In the genomic region with DNA sequence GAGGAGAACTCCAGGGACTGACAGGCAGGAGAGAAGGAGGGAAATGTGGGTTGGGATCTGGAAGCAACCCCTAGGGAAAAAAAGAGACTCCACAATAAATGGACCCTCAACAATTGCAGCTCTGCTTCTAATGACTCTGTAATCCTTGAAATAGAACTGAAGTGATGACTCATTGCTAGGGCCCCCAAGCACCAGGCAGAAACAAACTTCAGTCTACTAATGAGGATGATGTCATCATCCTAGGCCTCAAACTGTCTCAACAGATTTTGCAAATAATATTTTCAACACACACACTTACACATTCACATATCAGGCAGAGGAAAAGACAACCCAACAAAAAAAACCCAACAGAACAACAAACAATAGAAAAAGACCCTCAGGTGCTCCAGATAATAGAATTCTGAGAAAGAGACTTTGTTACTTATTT, we compare ENCODE assay signal across 8 cellular contexts.
A peak's percentile ranks its signal among the peaks of the same experiment; 100 is the strongest.
DNase-seq lines count a peak whose midpoint lies in the region; ATAC-seq, FAIRE-seq and TF ChIP-seq lines count a peak whose summit lies in the region.

No MANE protein-coding gene starts in this region.

- DNase-seq in activated CD8-positive, alpha-beta memory T cell treated with anti-CD3 and anti-CD28 coated beads, Interleukin-2, amount 10 ng/mL, durations not matched to agents 7 days and 5 days = peak; percentile 52
- no peak for DNase-seq in activated CD8-positive, alpha-beta memory T cell treated with anti-CD3 and anti-CD28 coated beads, Interleukin-2, amount 50 U/mL, for 48 hours
- DNase-seq in RCC 7860 (ENCODE audit: low spot score) (peak; percentile 67), caudate nucleus (lab: John Stamatoyannopoulos, UW) (no peak), endothelial cell (ENCODE audit: low spot score) (no peak)
- DNase-seq in effector memory CD8-positive, alpha-beta T cell = no peak
- no peak for DNase-seq in stimulated activated effector memory CD8-positive, alpha-beta T cell treated with anti-CD3 and anti-CD28 coated beads, Interleukin-12 subunit alpha, Interleukin-12 subunit beta, amount 100 ng/mL, for 72 hours (ENCODE audit: low spot score in 2 of 2)

- H3K9me3 Mint-ChIP-seq in activated CD8-positive, alpha-beta memory T cell treated with anti-CD3 and anti-CD28 coated beads, Interleukin-2, amount 10 ng/mL, durations not matched to agents 7 days and 5 days (ENCODE audit: low read depth) = peaks cover 8% of the 10 kb centered on the region
- peaks cover 0 to 8% of the 10 kb centered on the region in 2 donors for H3K9me3 Mint-ChIP-seq in effector memory CD8-positive, alpha-beta T cell
- peaks cover 3% of the 10 kb centered on the region for H3K9me3 Mint-ChIP-seq in stimulated activated effector memory CD8-positive, alpha-beta T cell treated with anti-CD3 and anti-CD28 coated beads, Interleukin-12 subunit alpha, Interleukin-12 subunit beta, amount 100 ng/mL, for 72 hours
- H3K9me3 Mint-ChIP-seq in endothelial cell (ENCODE audit: unreplicated experiment) = no peaks in the 10 kb centered on the region

- CTCF ChIA-PET in activated CD8-positive, alpha-beta memory T cell treated with anti-CD3 and anti-CD28 coated beads, Interleukin-2, amount 10 ng/mL, durations not matched to agents 7 days and 5 days (lab: Charles Lee) = no interaction called here

- peak overlapping the region; percentile 87 for H3K27ac Mint-ChIP-seq in activated CD8-positive, alpha-beta memory T cell treated with anti-CD3 and anti-CD28 coated beads, Interleukin-2, amount 10 ng/mL, durations not matched to agents 7 days and 5 days
- H3K27ac Mint-ChIP-seq in effector memory CD8-positive, alpha-beta T cell = peak overlapping the region; percentile 18 to 81
- H3K27ac Mint-ChIP-seq in stimulated activated effector memory CD8-positive, alpha-beta T cell treated with anti-CD3 and anti-CD28 coated beads, Interleukin-12 subunit alpha, Interleukin-12 subunit beta, amount 100 ng/mL, for 72 hours = no peak overlapping the region
- no peak overlapping the region for H3K27ac Mint-ChIP-seq in endothelial cell (ENCODE audit: unreplicated experiment)

- H3K27ac ChIP-seq in caudate nucleus (ENCODE audit: low read depth, low read length) = no peak overlapping the region

- H3K36me3 Mint-ChIP-seq in activated CD8-positive, alpha-beta memory T cell treated with anti-CD3 and anti-CD28 coated beads, Interleukin-2, amount 10 ng/mL, durations not matched to agents 7 days and 5 days = peaks cover 27% of the 10 kb centered on the region
- peaks cover 15% of the 10 kb centered on the region for H3K36me3 Mint-ChIP-seq in effector memory CD8-positive, alpha-beta T cell (ENCODE audit: insufficient read depth)
- no peaks in the 10 kb centered on the region for H3K36me3 Mint-ChIP-seq in stimulated activated effector memory CD8-positive, alpha-beta T cell treated with anti-CD3 and anti-CD28 coated beads, Interleukin-12 subunit alpha, Interleukin-12 subunit beta, amount 100 ng/mL, for 72 hours
- H3K36me3 Mint-ChIP-seq in endothelial cell (ENCODE audit: low read depth, unreplicated experiment) = no peaks in the 10 kb centered on the region

- H3K4me1 Mint-ChIP-seq in activated CD8-positive, alpha-beta memory T cell treated with anti-CD3 and anti-CD28 coated beads, Interleukin-2, amount 10 ng/mL, durations not matched to agents 7 days and 5 days = peaks cover 61% of the 10 kb centered on the region
- H3K4me1 Mint-ChIP-seq in effector memory CD8-positive, alpha-beta T cell (ENCODE audit: low read depth in 2 of 2) = peaks cover 57 to 65% of the 10 kb centered on the region in 2 donors
- peaks cover 77% of the 10 kb centered on the region for H3K4me1 Mint-ChIP-seq in stimulated activated effector memory CD8-positive, alpha-beta T cell treated with anti-CD3 and anti-CD28 coated beads, Interleukin-12 subunit alpha, Interleukin-12 subunit beta, amount 100 ng/mL, for 72 hours
- peaks cover 6% of the 10 kb centered on the region for H3K4me1 Mint-ChIP-seq in endothelial cell (ENCODE audit: unreplicated experiment)

- no peak for TF ChIP-seq CTCF in endothelial cell (IDR thresholded peaks at IDR 0.05; ENCODE audit: unreplicated experiment)

- peaks cover 2% of the 10 kb centered on the region for H3K27me3 Mint-ChIP-seq in activated CD8-positive, alpha-beta memory T cell treated with anti-CD3 and anti-CD28 coated beads, Interleukin-2, amount 10 ng/mL, durations not matched to agents 7 days and 5 days
- H3K27me3 Mint-ChIP-seq in effector memory CD8-positive, alpha-beta T cell = no peaks in the 10 kb centered on the region
- H3K27me3 Mint-ChIP-seq in endothelial cell (ENCODE audit: unreplicated experiment) = peaks cover 7% of the 10 kb centered on the region

- peak; percentile 79 for FAIRE-seq in RCC 7860 (lab: Jason Lieb, UNC)

- no peak overlapping the region for H3K4me3 Mint-ChIP-seq in activated CD8-positive, alpha-beta memory T cell treated with anti-CD3 and anti-CD28 coated beads, Interleukin-2, amount 10 ng/mL, durations not matched to agents 7 days and 5 days
- H3K4me3 Mint-ChIP-seq in effector memory CD8-positive, alpha-beta T cell = peak overlapping the region in 1 of 2 donors; percentile 83
- H3K4me3 Mint-ChIP-seq in stimulated activated effector memory CD8-positive, alpha-beta T cell treated with anti-CD3 and anti-CD28 coated beads, Interleukin-12 subunit alpha, Interleukin-12 subunit beta, amount 100 ng/mL, for 72 hours = peak overlapping the region; percentile 7
- no peak overlapping the region for H3K4me3 Mint-ChIP-seq in endothelial cell (ENCODE audit: unreplicated experiment)

- peak; percentile 59 for ATAC-seq in activated CD8-positive, alpha-beta memory T cell treated with anti-CD3 and anti-CD28 coated beads, Interleukin-2, amount 10 ng/mL, durations not matched to agents 7 days and 5 days
- no peak for ATAC-seq in effector memory CD8-positive, alpha-beta T cell (replicated peaks)
- ATAC-seq in stimulated activated effector memory CD8-positive, alpha-beta T cell treated with anti-CD3 and anti-CD28 coated beads, Interleukin-12 subunit alpha, Interleukin-12 subunit beta, amount 100 ng/mL, for 72 hours = peak; percentile 79
- no peak for ATAC-seq in GM18909 (IDR thresholded peaks at IDR 0.05; ENCODE audit: poor library complexity, unreplicated experiment)

Comparison
In these comparisons a context has a peak if more than half of its experiments do, and no peak if none do; other contexts are left out.
1. DNase-seq: peak in activated CD8-positive, alpha-beta memory T cell treated with anti-CD3 and anti-CD28 coated beads, Interleukin-2, amount 10 ng/mL, durations not matched to agents 7 days and 5 days (single experiment) and RCC 7860 (single experiment); none in activated CD8-positive, alpha-beta memory T cell treated with anti-CD3 and anti-CD28 coated beads, Interleukin-2, amount 50 U/mL, for 48 hours (single experiment), effector memory CD8-positive, alpha-beta T cell (0 of 3), stimulated activated effector memory CD8-positive, alpha-beta T cell treated with anti-CD3 and anti-CD28 coated beads, Interleukin-12 subunit alpha, Interleukin-12 subunit beta, amount 100 ng/mL, for 72 hours (0 of 2), caudate nucleus (0 of 61) and endothelial cell (single experiment).
2. ATAC-seq: peak in activated CD8-positive, alpha-beta memory T cell treated with anti-CD3 and anti-CD28 coated beads, Interleukin-2, amount 10 ng/mL, durations not matched to agents 7 days and 5 days (single experiment) and stimulated activated effector memory CD8-positive, alpha-beta T cell treated with anti-CD3 and anti-CD28 coated beads, Interleukin-12 subunit alpha, Interleukin-12 subunit beta, amount 100 ng/mL, for 72 hours (single experiment); none in effector memory CD8-positive, alpha-beta T cell (single experiment) and GM18909 (single experiment).
3. H3K27ac Mint-ChIP-seq: peak in activated CD8-positive, alpha-beta memory T cell treated with anti-CD3 and anti-CD28 coated beads, Interleukin-2, amount 10 ng/mL, durations not matched to agents 7 days and 5 days (single experiment) and effector memory CD8-positive, alpha-beta T cell (2 of 2); none in stimulated activated effector memory CD8-positive, alpha-beta T cell treated with anti-CD3 and anti-CD28 coated beads, Interleukin-12 subunit alpha, Interleukin-12 subunit beta, amount 100 ng/mL, for 72 hours (single experiment) and endothelial cell (single experiment).